19 cellular contexts compared by ENCODE assay signal in genomic region chr4:127203561-127204260, GRCh38.
DNase-seq lines count a peak whose midpoint lies in the region; ATAC-seq, FAIRE-seq and TF ChIP-seq lines count a peak whose summit lies in the region.
"Had no signal": no experiment of that assay in that cellular context is flagged by ENCODE, and none has a peak within 500 bp of the region (broad histone marks: within the 10 kb centered on the region; RNA-seq: fewer than 3 reads in every experiment).

No MANE protein-coding gene starts in this region.

- H3K4me1 ChIP-seq in foreskin keratinocyte (no peaks in the 10 kb centered on the region), BE2C (no peaks in the 10 kb centered on the region)

- H3K36me3 ChIP-seq in BE2C, result no peaks in the 10 kb centered on the region
- H3K36me3 ChIP-seq: MG63 had no signal

- FAIRE-seq in D721Med (lab: Jason Lieb, UNC), result no peak
- FAIRE-seq in frontal cortex (lab: Jason Lieb, UNC), result no peak
- FAIRE-seq: endothelial cell of umbilical vein, RCC 7860 had no signal

- in situ Hi-C loops in astrocyte of the cerebellum (cut with HindIII; ENCODE audit: low sequenced_read_pairs), result no loop called here

- no peak for ATAC-seq in foreskin keratinocyte
- ATAC-seq: T-cell had no signal

- no peak for TF ChIP-seq CTCF in astrocyte of the cerebellum (IDR thresholded peaks at IDR 0.05; ENCODE audit: low read depth, low read length, missing control alignments)
- no peak for TF ChIP-seq CTCF in foreskin keratinocyte (conservative IDR thresholded peaks at IDR 0.05)
- TF ChIP-seq CTCF in D721Med (IDR thresholded peaks at IDR 0.05; ENCODE audit: insufficient read depth, missing control alignments), result no peak
- no peak for TF ChIP-seq CTCF in BE2C (IDR thresholded peaks at IDR 0.05; ENCODE audit: low read depth, low read length)

- H3K4me3 ChIP-seq in astrocyte of the cerebellum (ENCODE audit: low read depth, low read length) (no peak overlapping the region), BE2C (ENCODE audit: low read depth, low read length) (no peak overlapping the region)
- H3K4me3 ChIP-seq: hepatocyte, MG63 had no signal

- DNase-seq in A172 (ENCODE audit: low spot score) (peak; percentile 4), HCEC 1CT (peak; percentile 48), astrocyte of the cerebellum (ENCODE audit: low read depth) (peak; percentile 20), foreskin keratinocyte (peak; percentile 5 to 60), D721Med (ENCODE audit: insufficient read length, low spot score) (no peak), frontal cortex (ENCODE audit: low spot score in 2 of 2) (no peak), BE2C (no peak)
- no peak for DNase-seq in activated CD4-positive, CD25-positive, alpha-beta regulatory T cell treated with anti-CD3 and anti-CD28 coated beads, Interleukin-2, amount 50 U/mL, for 72 hours
- DNase-seq: 8988T; activated naive CD4-positive, alpha-beta T cell treated with anti-CD3 and anti-CD28 coated beads for 36 hours; central memory CD4-positive, alpha-beta T cell; COR-L47; MG63; NCI-H2029; NCI-H69; T-cell had no signal

- no peaks in the 10 kb centered on the region for H3K27me3 ChIP-seq in foreskin keratinocyte
- H3K27me3 ChIP-seq in BE2C, result no peaks in the 10 kb centered on the region
- H3K27me3 ChIP-seq: hepatocyte, MG63 had no signal

- H3K9me3 ChIP-seq in BE2C, result no peaks in the 10 kb centered on the region

- no peak overlapping the region for H3K27ac ChIP-seq in foreskin keratinocyte
- H3K27ac ChIP-seq: hepatocyte had no signal

Comparison
In these comparisons a context has a peak if more than half of its experiments do, and no peak if none do; other contexts are left out.
1. DNase-seq: peak in A172 (single experiment), HCEC 1CT (single experiment), astrocyte of the cerebellum (single experiment) and foreskin keratinocyte (2 of 2); none in D721Med (single experiment), activated CD4-positive, CD25-positive, alpha-beta regulatory T cell treated with anti-CD3 and anti-CD28 coated beads, Interleukin-2, amount 50 U/mL, for 72 hours (single experiment), frontal cortex (0 of 2) and BE2C (single experiment).